ENCODE assay signal across 8 cellular contexts in the genomic region with DNA sequence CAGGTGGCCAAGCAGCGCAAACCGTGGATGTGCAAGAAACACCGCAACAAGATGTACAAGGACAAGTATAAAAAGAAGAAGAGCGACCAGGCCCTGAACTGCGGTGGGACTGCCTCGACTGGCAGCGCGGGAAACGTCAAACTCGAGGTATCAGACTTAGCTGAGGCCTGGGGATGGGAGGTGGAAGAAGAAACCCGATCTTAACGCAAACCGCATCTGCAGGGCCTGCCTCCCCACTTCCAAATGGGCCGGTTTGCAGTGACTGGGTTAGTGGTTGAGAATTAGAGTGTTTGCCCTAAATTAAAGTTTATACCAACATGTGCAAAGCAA. TPM values are rescaled to one million over a fixed set of nuclear protein-coding genes. Genes with fewer than 3 reads are reported as not detected.
DNase-seq lines count a peak whose midpoint lies in the region; ATAC-seq and TF ChIP-seq lines count a peak whose summit lies in the region.

No MANE protein-coding gene starts in this region.

- peak; percentile 5 for ATAC-seq in HG02884 (IDR thresholded peaks at IDR 0.05; ENCODE audit: unreplicated experiment)

- peak; percentile 73 for DNase-seq in activated effector memory CD4-positive, alpha-beta T cell treated with anti-CD3 and anti-CD28 coated beads, Interleukin-2, amount 50 U/mL, for 16 hours
- DNase-seq in activated effector memory CD4-positive, alpha-beta T cell treated with Interleukin-2 at 50 U/mL for 16 hours = no peak
- DNase-seq in NOMO-1 (lab: John Stamatoyannopoulos, UW; ENCODE audit: unreplicated experiment in 2 of 2) = peak; percentile 26 to 35
- no peak for DNase-seq in ascending aorta (ENCODE audit: low spot score in 2 of 2)
- DNase-seq in kidney epithelial cell (ENCODE audit: low read depth) = no peak
- DNase-seq in stimulated activated CD4-positive, alpha-beta T cell treated with anti-CD3 and anti-CD28 coated beads, Interleukin-4, amount 100 ng/mL, for 1 hour = peak; percentile 20
- DNase-seq in NCI-H226 = no peak

- intact Hi-C loops in ascending aorta (cut with DNase I) = loop anchor here (2.0 kb wide), 2 partner anchors 101 to 473 kb away; partner anchors contain the start of genes SMAD9 and SPART

- no peaks in the 10 kb centered on the region for H3K27me3 ChIP-seq in ascending aorta
- H3K27me3 ChIP-seq in kidney epithelial cell (ENCODE audit: control insufficient read depth, insufficient read depth, low read length) = no peaks in the 10 kb centered on the region

- peak overlapping the region; percentile 74 to 87 for H3K4me3 ChIP-seq in ascending aorta
- H3K4me3 ChIP-seq in kidney epithelial cell (ENCODE audit: low read depth, low read length) = peak overlapping the region; percentile 60

- peaks cover 0 to 4% of the 10 kb centered on the region in 2 donors for H3K4me1 ChIP-seq in ascending aorta

- H3K36me3 ChIP-seq in ascending aorta = no peaks in the 10 kb centered on the region
- no peaks in the 10 kb centered on the region for H3K36me3 ChIP-seq in kidney epithelial cell (ENCODE audit: control insufficient read depth, insufficient read depth, low read length)

- TF ChIP-seq CTCF in ascending aorta (IDR thresholded peaks at IDR 0.05) (no peak), kidney epithelial cell (IDR thresholded peaks at IDR 0.05; ENCODE audit: insufficient read depth, low read length, poor library complexity, severe bottlenecking) (no peak)

- H3K27ac ChIP-seq in ascending aorta = peak overlapping the region; percentile 63 to 73

- H3K9me3 ChIP-seq in ascending aorta = no peaks in the 10 kb centered on the region

RNA-seq across cellular contexts. Expression of gene RFXAP, which starts 0.8 kb away (rescaled TPM):
- 5.9 TPM for total RNA-seq in ascending aorta
- 2.4 TPM in 2 replicates for total RNA-seq in kidney epithelial cell

Comparison
In these comparisons a context has a peak if more than half of its experiments do, and no peak if none do; other contexts are left out.
1. DNase-seq: peak in activated effector memory CD4-positive, alpha-beta T cell treated with anti-CD3 and anti-CD28 coated beads, Interleukin-2, amount 50 U/mL, for 16 hours (single experiment), NOMO-1 (2 of 2) and stimulated activated CD4-positive, alpha-beta T cell treated with anti-CD3 and anti-CD28 coated beads, Interleukin-4, amount 100 ng/mL, for 1 hour (single experiment); none in activated effector memory CD4-positive, alpha-beta T cell treated with Interleukin-2 at 50 U/mL for 16 hours (single experiment), ascending aorta (0 of 2), kidney epithelial cell (single experiment) and NCI-H226 (single experiment).